In the genomic region with DNA sequence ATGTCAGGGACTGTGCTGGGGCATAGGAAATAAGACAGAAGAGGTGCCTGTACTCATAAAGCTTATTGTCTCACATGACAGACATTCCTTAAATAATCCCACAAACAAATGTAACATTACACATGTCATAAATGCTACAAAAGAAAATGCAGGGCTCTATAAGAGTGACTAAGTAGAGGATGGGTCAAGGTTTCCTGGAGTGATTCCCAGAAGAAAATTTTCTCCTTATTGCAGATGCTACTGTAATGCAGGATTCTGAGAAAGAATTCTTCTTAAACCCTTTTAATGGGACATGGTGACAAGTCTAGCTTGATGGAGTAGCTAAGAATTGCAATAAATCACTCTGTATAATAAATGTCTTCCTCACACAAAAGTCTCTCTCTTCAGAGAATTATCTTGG, we compare ENCODE assay signal across 29 cellular contexts. TPM values are rescaled to one million over a fixed set of nuclear protein-coding genes. Genes with fewer than 3 reads are reported as not detected.
DNase-seq lines count a peak whose midpoint lies in the region; ATAC-seq and TF ChIP-seq lines count a peak whose summit lies in the region.
"Had no signal": no experiment of that assay in that cellular context is flagged by ENCODE, and none has a peak within 500 bp of the region (broad histone marks: within the 10 kb centered on the region; RNA-seq: fewer than 3 reads in every experiment).

No MANE protein-coding gene starts in this region.

- no peak overlapping the region for H3K4me3 ChIP-seq in MM.1S (ENCODE audit: low read length)
- H3K4me3 ChIP-seq: BLaER1 treated with 17β-estradiol and CSF1 and Interleukin-3, amounts not matched to agents 10 nM and 100 nM; pancreas; transverse colon had no signal

- no peaks in the 10 kb centered on the region for H3K4me1 ChIP-seq in MM.1S (ENCODE audit: low read length)
- H3K4me1 ChIP-seq: pancreas had no signal

- no peaks in the 10 kb centered on the region for H3K79me2 ChIP-seq in MM.1S (ENCODE audit: low read length)

- no peaks in the 10 kb centered on the region for H3K9me3 Mint-ChIP-seq in osteocyte (ENCODE audit: unreplicated experiment)
- H3K9me3 Mint-ChIP-seq: naive thymus-derived CD8-positive, alpha-beta T cell; stimulated activated naive CD8-positive, alpha-beta T cell treated with anti-CD3 and anti-CD28 coated beads, Interleukin-15, Interleukin-2, amounts not matched to agents 100 ng/mL and 50 ng/mL, for 24 hours; T-cell had no signal

- H3K27ac ChIP-seq in MM.1S (ENCODE audit: low read length): no peak overlapping the region
- H3K27ac ChIP-seq: BLaER1 treated with 17β-estradiol and CSF1 and Interleukin-3, amounts not matched to agents 10 nM and 100 nM; pancreas; transverse colon had no signal

- H3K27ac Mint-ChIP-seq in osteocyte (ENCODE audit: unreplicated experiment): peak overlapping the region; percentile 65
- H3K27ac Mint-ChIP-seq: naive thymus-derived CD8-positive, alpha-beta T cell; stimulated activated naive CD8-positive, alpha-beta T cell treated with anti-CD3 and anti-CD28 coated beads, Interleukin-15, Interleukin-2, amounts not matched to agents 100 ng/mL and 50 ng/mL, for 24 hours; T-cell had no signal

- H3F3A ChIP-seq in MM.1S (ENCODE audit: insufficient read depth, low read length): no peaks in the 10 kb centered on the region

- ATAC-seq in GM21717 (IDR thresholded peaks at IDR 0.05; ENCODE audit: unreplicated experiment) (no peak), HG02678 (IDR thresholded peaks at IDR 0.05; ENCODE audit: unreplicated experiment) (no peak), GM18909 (IDR thresholded peaks at IDR 0.05; ENCODE audit: poor library complexity, unreplicated experiment) (no peak)
- ATAC-seq: naive thymus-derived CD8-positive, alpha-beta T cell; pancreas; sciatic nerve; T-cell had no signal

- no peaks in the 10 kb centered on the region for H3K36me3 Mint-ChIP-seq in osteocyte (ENCODE audit: unreplicated experiment)
- H3K36me3 Mint-ChIP-seq: naive thymus-derived CD8-positive, alpha-beta T cell; T-cell had no signal

- no peaks in the 10 kb centered on the region for H4K20me1 ChIP-seq in MM.1S (ENCODE audit: insufficient read depth, low read length)
- H4K20me1 ChIP-seq: BLaER1 treated with 17β-estradiol and CSF1 and Interleukin-3, amounts not matched to agents 10 nM and 100 nM had no signal

- TF ChIP-seq CTCF in osteocyte (IDR thresholded peaks at IDR 0.05) (no peak), MM.1S (IDR thresholded peaks at IDR 0.05; ENCODE audit: low read length) (no peak)

- peaks cover 65% of the 10 kb centered on the region for H3K4me1 Mint-ChIP-seq in osteocyte (ENCODE audit: unreplicated experiment)
- H3K4me1 Mint-ChIP-seq: naive thymus-derived CD8-positive, alpha-beta T cell; T-cell had no signal

- H3K4me2 ChIP-seq in MM.1S (ENCODE audit: low read depth, low read length): no peak overlapping the region
- H3K4me2 ChIP-seq: BLaER1 treated with 17β-estradiol and CSF1 and Interleukin-3, amounts not matched to agents 10 nM and 100 nM had no signal

- H3K9me3 ChIP-seq in MM.1S (replicated peaks; ENCODE audit: insufficient read depth, low read length): no peaks in the 10 kb centered on the region
- H3K9me3 ChIP-seq: BLaER1 treated with 17β-estradiol and CSF1 and Interleukin-3, amounts not matched to agents 10 nM and 100 nM; pancreas; transverse colon had no signal

- no peaks in the 10 kb centered on the region for H3K36me3 ChIP-seq in MM.1S (replicated peaks; ENCODE audit: insufficient read depth, low read length)
- H3K36me3 ChIP-seq: BLaER1 treated with 17β-estradiol and CSF1 and Interleukin-3, amounts not matched to agents 10 nM and 100 nM; pancreas; transverse colon had no signal

- peak; percentile 62 for DNase-seq in GM03348 (ENCODE audit: low spot score)
- DNase-seq in RPMI7951 (ENCODE audit: low read depth): peak; percentile 68
- DNase-seq in dedifferentiated amniotic fluid mesenchymal stem cell (ENCODE audit: extremely low spot score): peak; percentile 63
- DNase-seq in osteocyte (ENCODE audit: extremely low spot score, unreplicated experiment): no peak
- no peak for DNase-seq in MM.1S
- DNase-seq: activated CD4-positive, alpha-beta T cell treated with anti-CD3 and anti-CD28 coated beads, Interleukin-2, amount 50 U/mL, for 1 hour; activated CD8-positive, alpha-beta memory T cell treated with anti-CD3 and anti-CD28 coated beads, Interleukin-2, amount 50 U/mL, for 4 hours; activated effector memory CD4-positive, alpha-beta T cell treated with anti-CD3 and anti-CD28 coated beads, Interleukin-2, amount 50 U/mL, for 16 hours; amygdala; central memory CD4-positive, alpha-beta T cell; effector memory CD4-positive, alpha-beta T cell; GF-D8; hypothalamus; KG1; mammary epithelial cell; naive thymus-derived CD8-positive, alpha-beta T cell; NCI-H1105 treated with DMSO at 0.1 percent for 48 hours; NCI-H2081 treated with DMSO at 0.1 percent for 48 hours; NCI-H524; pancreas; stimulated activated CD4-positive, alpha-beta T cell treated with anti-CD3 and anti-CD28 coated beads, Interleukin-2, amount 100 ng/mL, for 24 hours; T-cell; transverse colon had no signal

- H2AFZ ChIP-seq in MM.1S (ENCODE audit: low read length): no peak overlapping the region

- H3K27me3 Mint-ChIP-seq in osteocyte (ENCODE audit: unreplicated experiment): no peaks in the 10 kb centered on the region
- H3K27me3 Mint-ChIP-seq: T-cell had no signal

- no peak overlapping the region for H3K9ac ChIP-seq in MM.1S (ENCODE audit: low read length)
- H3K9ac ChIP-seq: BLaER1 treated with 17β-estradiol and CSF1 and Interleukin-3, amounts not matched to agents 10 nM and 100 nM had no signal

- no peaks in the 10 kb centered on the region for H3K9me2 ChIP-seq in MM.1S (replicated peaks; ENCODE audit: insufficient read depth, low read length)

- H3K27me3 ChIP-seq in MM.1S (replicated peaks; ENCODE audit: insufficient read depth, low read length): no peaks in the 10 kb centered on the region
- H3K27me3 ChIP-seq: BLaER1 treated with 17β-estradiol and CSF1 and Interleukin-3, amounts not matched to agents 10 nM and 100 nM; pancreas; transverse colon had no signal

- H3K4me3 Mint-ChIP-seq in osteocyte (ENCODE audit: unreplicated experiment): no peak overlapping the region
- H3K4me3 Mint-ChIP-seq: naive thymus-derived CD8-positive, alpha-beta T cell; stimulated activated naive CD8-positive, alpha-beta T cell treated with anti-CD3 and anti-CD28 coated beads, Interleukin-15, Interleukin-2, amounts not matched to agents 100 ng/mL and 50 ng/mL, for 24 hours; T-cell had no signal

RNA-seq across cellular contexts. Expression of gene SH3TC2, which starts 55.7 kb away (rescaled TPM):
- 9.3 and 13.0 TPM in 2 replicates for total RNA-seq in RPMI7951 (2014; rRNA removed; shearing (Covaris generic))
- 0.83 and 1.1 TPM in 2 replicates for total RNA-seq in osteocyte
- total RNA-seq: naive thymus-derived CD8-positive, alpha-beta T cell; T-cell had no signal

Comparison
In these comparisons a context has a peak if more than half of its experiments do, and no peak if none do; other contexts are left out.
1. DNase-seq: peak in GM03348 (single experiment), RPMI7951 (single experiment) and dedifferentiated amniotic fluid mesenchymal stem cell (single experiment); none in osteocyte (single experiment) and MM.1S (single experiment).